In the genomic region with DNA sequence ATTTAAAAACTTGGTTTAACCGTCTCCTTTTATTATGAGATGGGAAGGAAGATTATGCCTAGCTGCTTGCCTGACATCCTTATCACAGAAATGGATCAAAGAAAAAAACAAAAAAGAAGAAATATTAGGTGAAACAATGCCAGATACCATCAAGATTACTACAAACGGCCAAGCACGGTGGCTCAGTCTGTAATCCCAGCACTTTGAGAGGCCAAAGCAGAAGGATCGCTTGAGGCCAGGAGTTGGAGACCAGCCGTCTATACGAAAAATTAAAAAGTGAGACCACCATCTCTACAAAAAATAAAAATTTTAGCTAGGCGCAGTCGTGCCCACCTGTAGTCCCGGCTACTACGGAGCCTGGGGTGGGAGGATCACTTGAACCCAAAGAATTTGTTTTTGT, we compare ENCODE assay signal across 9 cellular contexts. TPM values are rescaled to one million over a fixed set of nuclear protein-coding genes. Genes with fewer than 3 reads are reported as not detected.
DNase-seq lines count a peak whose midpoint lies in the region; ATAC-seq and TF ChIP-seq lines count a peak whose summit lies in the region.
"Had no signal": no experiment of that assay in that cellular context is flagged by ENCODE, and none has a peak within 500 bp of the region (broad histone marks: within the 10 kb centered on the region; RNA-seq: fewer than 3 reads in every experiment).

No MANE protein-coding gene starts in this region.

- no peaks in the 10 kb centered on the region for H3K27me3 ChIP-seq in HAP-1 (ENCODE audit: low read depth)

- no peaks in the 10 kb centered on the region for H3K9me3 ChIP-seq in HAP-1

- H3K9me3 Mint-ChIP-seq in T-cell, result no peaks in the 10 kb centered on the region

- POLR2A ChIA-PET in T-cell (lab: Charles Lee), result interaction anchor here in 1 of 2 donors (0.6 kb wide), 1 partner anchor 85 kb away, joined by 5 read pairs; no protein-coding TSS in a partner anchor

- H3K27me3 Mint-ChIP-seq in T-cell, result no peaks in the 10 kb centered on the region

- ATAC-seq in T-cell (replicated peaks in 1 of 4) (no peak), HG02852 (IDR thresholded peaks at IDR 0.05; ENCODE audit: unreplicated experiment) (no peak)

- in situ Hi-C loops in HAP-1 (cut with MboI; ENCODE audit: low sequenced_read_pairs), result no loop called here

- H3K4me3 Mint-ChIP-seq in T-cell, result peak overlapping the region; percentile 75 to 94 (median 90)

- TF ChIP-seq CTCF in fibroblast of pulmonary artery (IDR thresholded peaks at IDR 0.05; ENCODE audit: low read length, missing control alignments), result no peak

- CTCF ChIA-PET in T-cell (lab: Charles Lee), result no interaction called here

- peaks cover 67 to 68% (median 67%) of the 10 kb centered on the region in 3 donors for H3K4me1 Mint-ChIP-seq in T-cell

- peak overlapping the region; percentile 89 to 94 for H3K27ac Mint-ChIP-seq in T-cell

- peaks cover 6% of the 10 kb centered on the region for H3K36me3 Mint-ChIP-seq in T-cell

- peak overlapping the region in 11 of 21 experiments; percentile 21 to 96 (median 93) for H3K27ac ChIP-seq in skin epidermis

- peaks cover 22% of the 10 kb centered on the region for H3K4me1 ChIP-seq in HAP-1

- H3K36me3 ChIP-seq in HAP-1 (replicated peaks), result 0 out of 2 replicates have a peak, but pooled peaks cover 2% of the 10 kb centered on the region

- DNase-seq in HAP-1 (ENCODE audit: low spot score in 2 of 2) (peak; percentile 21 to 41), T-cell (no peak), fibroblast of pulmonary artery (ENCODE audit: low read depth) (no peak), cerebellar nuclear complex (lab: John Stamatoyannopoulos, UW) (no peak), NCI-H2227 treated with DMSO at 0.1 percent for 48 hours (lab: John Stamatoyannopoulos, UW) (no peak)
- DNase-seq in stimulated activated naive CD4-positive, alpha-beta T cell treated with Interleukin-2 at 50 U/mL for 16 hours (lab: John Stamatoyannopoulos, UW), result no peak
- DNase-seq: NCI-H2171 treated with DMSO at 0.1 percent for 48 hours had no signal

- H3K4me3 ChIP-seq in HAP-1, result peak overlapping the region; percentile 80
- H3K4me3 ChIP-seq in fibroblast of pulmonary artery (replicated peaks; ENCODE audit: low read depth, low read length), result peak overlapping the region; percentile 95
- H3K4me3 ChIP-seq in skin epidermis, result peak overlapping the region in 2 of 7 experiments; percentile 74 to 88

RNA-seq across cellular contexts. Expression of gene FRYL, which starts 2.3 kb away (rescaled TPM):
- 100 to 1,000 TPM in 4 of 5 donors, 10 to 100 TPM in 1; 86.3 to 143 (median 111) TPM for total RNA-seq in T-cell

RNA-seq across cellular contexts. Expression of gene OCIAD1, which starts 53.1 kb away (rescaled TPM):
- total RNA-seq in T-cell, result 100 to 1,000 TPM in 4 of 5 donors, 10 to 100 TPM in 1; 88.1 to 113 (median 106) TPM

Comparison
In these comparisons a context has a peak if more than half of its experiments do, and no peak if none do; other contexts are left out.
1. DNase-seq: peak in HAP-1 (2 of 2); none in T-cell (0 of 34), fibroblast of pulmonary artery (single experiment), cerebellar nuclear complex (0 of 2), stimulated activated naive CD4-positive, alpha-beta T cell treated with Interleukin-2 at 50 U/mL for 16 hours (single experiment) and NCI-H2227 treated with DMSO at 0.1 percent for 48 hours (single experiment).